In the genomic region with DNA sequence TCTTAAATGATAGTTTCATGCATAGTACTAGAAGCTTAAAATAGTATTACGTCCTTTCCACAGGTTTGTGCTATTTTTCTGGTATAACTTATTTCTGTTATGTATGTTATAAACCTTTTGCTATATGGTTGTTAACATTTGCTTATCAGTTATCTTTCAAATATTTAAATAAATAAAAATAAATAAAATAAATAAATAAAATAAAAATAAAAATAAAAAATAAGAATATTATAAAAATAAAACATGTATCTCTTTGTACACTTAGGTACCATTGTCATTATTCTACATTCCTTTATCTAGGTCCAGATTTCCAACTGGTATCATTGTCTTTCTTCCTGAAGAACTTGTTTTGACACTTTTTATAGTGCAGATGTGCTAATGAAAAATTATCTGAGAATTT, we compare ENCODE assay signal across 24 cellular contexts.
"Had no signal": no experiment of that assay in that cellular context is flagged by ENCODE, and none has a peak within 500 bp of the region (broad histone marks: within the 10 kb centered on the region; RNA-seq: fewer than 3 reads in every experiment).

No MANE protein-coding gene starts in this region.

- H3K9ac ChIP-seq: parathyroid adenoma had no signal

- DNase-seq: hippocampal formation; left colon; left lung; lower lobe of right lung; mammary epithelial cell; mesenchymal stem cell; naive thymus-derived CD8-positive, alpha-beta T cell; nucleus accumbens; psoas muscle; right lobe of liver; stimulated activated CD4-positive, alpha-beta T cell treated with anti-CD3 and anti-CD28 coated beads, Interleukin-12 subunit alpha, Interleukin-12 subunit beta, amount 100 ng/mL, for 4 hours; stimulated activated CD4-positive, alpha-beta T cell treated with anti-CD3 and anti-CD28 coated beads, Interleukin-15, amount 100 ng/mL, for 24 hours; stimulated activated CD4-positive, alpha-beta T cell treated with anti-CD3 and anti-CD28 coated beads, Interleukin-2, amount 100 ng/mL, for 24 hours; stimulated activated CD4-positive, alpha-beta T cell treated with anti-CD3 and anti-CD28 coated beads, Interleukin-4, amount 100 ng/mL, for 1 hour; stimulated activated naive B cell treated with anti-CD40 and anti-IgM and Interleukin-4, amounts not matched to agents 10 μg/mL and 1 μg/mL and 100 μg/mL, for 72 hours; stimulated activated naive CD8-positive, alpha-beta T cell treated with anti-CD3 and anti-CD28 coated beads, Interleukin-15, Interleukin-2, amounts not matched to agents 100 U/mL and 50 U/mL, for 24 hours; stomach; testis; thyroid gland; transverse colon; upper lobe of left lung had no signal

- ATAC-seq: left colon; left lung; lower lobe of right lung; naive thymus-derived CD8-positive, alpha-beta T cell; psoas muscle; right lobe of liver; stimulated activated naive B cell treated with anti-CD40 and anti-IgM and Interleukin-4, amounts not matched to agents 10 μg/mL and 1 μg/mL and 100 μg/mL, for 72 hours; stimulated activated naive CD8-positive, alpha-beta T cell treated with anti-CD3 and anti-CD28 coated beads, Interleukin-15, Interleukin-2, amounts not matched to agents 100 U/mL and 50 U/mL, for 24 hours had no signal

- H3K4me3 ChIP-seq: left lung, lower lobe of right lung, psoas muscle, right lobe of liver, stomach, testis, thyroid gland, transverse colon, upper lobe of left lung, vagina had no signal

- H3K4me1 ChIP-seq: left lung, lower lobe of right lung, parathyroid adenoma, psoas muscle, right lobe of liver, stomach, testis, thyroid gland, transverse colon, upper lobe of left lung, vagina had no signal

- H3K9me3 ChIP-seq: left lung, lower lobe of right lung, psoas muscle, right lobe of liver, testis, thyroid gland, transverse colon, upper lobe of left lung, vagina had no signal

- H3K27ac ChIP-seq: left lung, lower lobe of right lung, parathyroid adenoma, psoas muscle, right lobe of liver, stomach, testis, thyroid gland, transverse colon, upper lobe of left lung, vagina had no signal

- H3K36me3 ChIP-seq: left lung, lower lobe of right lung, right lobe of liver, stomach, thyroid gland, transverse colon, upper lobe of left lung, vagina had no signal

- FAIRE-seq: keratinocyte had no signal
